In genomic region chr9:78103971-78104433, GRCh38 we compare ENCODE assay signal across 9 cellular contexts.
DNase-seq lines count a peak whose midpoint lies in the region; ATAC-seq and TF ChIP-seq lines count a peak whose summit lies in the region.
"Had no signal": no experiment of that assay in that cellular context is flagged by ENCODE, and none has a peak within 500 bp of the region (broad histone marks: within the 10 kb centered on the region; RNA-seq: fewer than 3 reads in every experiment).

No MANE protein-coding gene starts in this region.

- no peak overlapping the region for H3K4me3 ChIP-seq in GM12865 (ENCODE audit: low read depth, low read length)

- no peaks in the 10 kb centered on the region for H3K36me3 Mint-ChIP-seq in endothelial cell (ENCODE audit: low read depth, unreplicated experiment)

- peaks cover 13% of the 10 kb centered on the region for H3K4me1 Mint-ChIP-seq in endothelial cell (ENCODE audit: unreplicated experiment)

- H3K9me3 Mint-ChIP-seq in endothelial cell (ENCODE audit: unreplicated experiment) = no peaks in the 10 kb centered on the region

- H3K27ac ChIP-seq in caudate nucleus (ENCODE audit: low read depth, low read length) = peak overlapping the region; percentile 58

- TF ChIP-seq CTCF in GM12865 (IDR thresholded peaks at IDR 0.05; ENCODE audit: insufficient read depth, low read depth, low read length, missing control alignments) (no peak), endothelial cell (IDR thresholded peaks at IDR 0.05; ENCODE audit: unreplicated experiment) (no peak)

- H3K27ac Mint-ChIP-seq in endothelial cell (ENCODE audit: unreplicated experiment) = no peak overlapping the region

- DNase-seq in GM12865 (ENCODE audit: low read depth) (peak; percentile 47), KG1 (lab: John Stamatoyannopoulos, UW) (peak; percentile 83), caudate nucleus (lab: John Stamatoyannopoulos, UW) (no peak), HUDEP-2 (lab: John Stamatoyannopoulos, UW; ENCODE audit: unreplicated experiment in 76 of 76) (no peak), COR-L47 (lab: John Stamatoyannopoulos, UW) (no peak), G401 (ENCODE audit: low spot score) (no peak), endothelial cell (ENCODE audit: low spot score) (no peak)
- DNase-seq: stimulated activated CD4-positive, alpha-beta T cell treated with anti-CD3 and anti-CD28 coated beads, Interleukin-4, amount 100 ng/mL, for 1 hour had no signal

- peaks cover 2% of the 10 kb centered on the region for H3K27me3 Mint-ChIP-seq in endothelial cell (ENCODE audit: unreplicated experiment)

- H3K4me3 Mint-ChIP-seq in endothelial cell (ENCODE audit: unreplicated experiment) = no peak overlapping the region

- in situ Hi-C loops in G401 (cut with HindIII; ENCODE audit: low sequenced_read_pairs) = no loop called here

- peak; percentile 76 for ATAC-seq in GM21528 (IDR thresholded peaks at IDR 0.05; ENCODE audit: low FRiP score, unreplicated experiment)

Comparison
In these comparisons a context has a peak if more than half of its experiments do, and no peak if none do; other contexts are left out.
1. DNase-seq: peak in GM12865 (single experiment) and KG1 (single experiment); none in caudate nucleus (0 of 61), HUDEP-2 (0 of 76), COR-L47 (single experiment), G401 (single experiment) and endothelial cell (single experiment).